Comparison of ENCODE assay signal across 9 cellular contexts in the genomic region with DNA sequence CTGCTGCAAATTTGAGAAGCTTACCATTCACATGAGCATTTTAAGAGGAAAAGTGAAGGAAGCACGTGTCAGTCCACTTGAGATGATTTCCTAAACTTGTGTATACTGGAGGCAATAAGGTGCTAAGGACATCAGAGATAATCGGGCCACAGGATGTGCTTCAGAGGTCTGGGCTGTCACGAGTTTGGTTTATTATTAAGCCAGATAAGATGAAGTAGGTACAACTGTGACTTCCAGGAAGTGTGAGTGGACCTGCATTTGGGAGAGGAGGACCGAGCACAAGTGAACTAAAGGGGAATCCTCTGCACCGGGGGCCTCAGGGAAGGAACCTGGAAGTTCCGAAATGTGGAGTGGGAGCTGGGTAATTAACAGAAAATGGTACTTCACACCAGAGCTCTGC. TPM values are rescaled to one million over a fixed set of nuclear protein-coding genes. Genes with fewer than 3 reads are reported as not detected.
A peak's percentile ranks its signal among the peaks of the same experiment; 100 is the strongest.
DNase-seq lines count a peak whose midpoint lies in the region; ATAC-seq, FAIRE-seq and TF ChIP-seq lines count a peak whose summit lies in the region.
"Had no signal": no experiment of that assay in that cellular context is flagged by ENCODE, and none has a peak within 500 bp of the region (broad histone marks: within the 10 kb centered on the region; RNA-seq: fewer than 3 reads in every experiment).

No MANE protein-coding gene starts in this region.

- peak; percentile 23 to 43 for TF ChIP-seq RAD21 in liver (IDR thresholded peaks at IDR 0.05)

- peak overlapping the region; percentile 80 for H3K4me3 ChIP-seq in AG09309 (ENCODE audit: control insufficient read depth, low read depth, low read length)
- H3K4me3 ChIP-seq in liver (ENCODE audit: low read depth in 1 of 3, low read length in 3 of 3): peak overlapping the region; percentile 76 to 89 (median 85)

- H3K27me3 ChIP-seq in liver (ENCODE audit: control insufficient read depth in 4 of 4, insufficient read depth in 4 of 4, low read length in 3 of 4): no peaks in the 10 kb centered on the region

- no peak for TF ChIP-seq CTCF in AG09309 (IDR thresholded peaks at IDR 0.05; ENCODE audit: control insufficient read depth, insufficient read depth, low read depth, low read length, missing control alignments)
- TF ChIP-seq CTCF in liver (IDR thresholded peaks at IDR 0.05; ENCODE audit: low read depth, low read length, missing input control): no peak

- H3K27ac ChIP-seq in liver (ENCODE audit: low read depth in 1 of 2, low read length in 2 of 2): peak overlapping the region; percentile 53 to 86

- peaks cover 2 to 37% (median 23%) of the 10 kb centered on the region in 4 donors for H3K4me1 ChIP-seq in liver (ENCODE audit: control insufficient read depth in 4 of 4, insufficient read depth in 4 of 4, low read length in 3 of 4)

- ATAC-seq in GM21447 (IDR thresholded peaks at IDR 0.05; ENCODE audit: unreplicated experiment): peak; percentile 56

- no peak for DNase-seq in AG09309 (ENCODE audit: low read depth)
- peak; percentile 7 for DNase-seq in RCC 7860 (ENCODE audit: low spot score)
- DNase-seq in NCI-H510A (lab: John Stamatoyannopoulos, UW): no peak
- no peak for DNase-seq in SW 1271 (lab: John Stamatoyannopoulos, UW)
- DNase-seq in NCI-H1048 (lab: John Stamatoyannopoulos, UW): no peak
- DNase-seq in germinal center (ENCODE audit: low spot score): no peak
- DNase-seq: activated CD4-positive, alpha-beta T cell treated with anti-CD3 and anti-CD28 coated beads for 48 hours had no signal

- FAIRE-seq in RCC 7860 (lab: Jason Lieb, UNC): no peak

- H3K36me3 ChIP-seq in liver (ENCODE audit: control insufficient read depth in 4 of 4, insufficient read depth in 3 of 4, low read depth in 1 of 4, low read length in 3 of 4): peaks cover 0 to 2% (median under 1%) of the 10 kb centered on the region in 4 donors

- peak overlapping the region; percentile 33 to 54 for H3K9ac ChIP-seq in liver (ENCODE audit: low read depth in 1 of 2, low read length in 2 of 2)

- no peaks in the 10 kb centered on the region for H3K9me3 ChIP-seq in liver (ENCODE audit: control insufficient read depth in 4 of 4, low read length in 3 of 4)

- 12% methylated on average over 6 of the region's 6 CpGs for WGBS in liver

TF ChIP-seq in liver, 16 proteins besides CTCF, POLR2A, EP300 and RAD21:
- peak in 1 of 2 donors; percentile 76 for TF ChIP-seq EGR1 (IDR thresholded peaks at IDR 0.05; ENCODE audit: low read depth in 2 of 2)
- peak; percentile 68 for TF ChIP-seq TAF1 (conservative IDR thresholded peaks at IDR 0.05)
- peak; percentile 18 for TF ChIP-seq SP1 (IDR thresholded peaks at IDR 0.05)
- TF ChIP-seq GABPA (IDR thresholded peaks at IDR 0.05 in 1 of 2, conservative IDR thresholded peaks at IDR 0.05 in 1 of 2): peak in 1 of 2 donors; percentile 61
- TF ChIP-seq FOXA1 (IDR thresholded peaks at IDR 0.05): peak; percentile 67
- peak; percentile 46 for TF ChIP-seq ZBTB33 (IDR thresholded peaks at IDR 0.05)
- TF ChIP-seq JUND (IDR thresholded peaks at IDR 0.05): peak in 1 of 2 donors; percentile 65
- no peak for TF ChIP-seq HNF4G (IDR thresholded peaks at IDR 0.05)
- TF ChIP-seq YY1 (IDR thresholded peaks at IDR 0.05): peak; percentile 86
- peak in 1 of 2 donors; percentile 82 for TF ChIP-seq RXRA (IDR thresholded peaks at IDR 0.05)
- TF ChIP-seq, protein P1, sequence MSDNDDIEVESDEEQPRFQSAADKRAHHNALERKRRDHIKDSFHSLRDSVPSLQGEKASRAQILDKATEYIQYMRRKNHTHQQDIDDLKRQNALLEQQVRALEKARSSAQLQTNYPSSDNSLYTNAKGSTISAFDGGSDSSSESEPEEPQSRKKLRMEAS (IDR thresholded peaks at IDR 0.05): peak; percentile 88
- peak; percentile 29 to 68 for TF ChIP-seq HNF4A (conservative IDR thresholded peaks at IDR 0.05)
- TF ChIP-seq REST (IDR thresholded peaks at IDR 0.05): peak; percentile 78
- no peak for TF ChIP-seq ATF3 (IDR thresholded peaks at IDR 0.05)
- TF ChIP-seq NR2F2 (IDR thresholded peaks at IDR 0.05): no peak
- TF ChIP-seq FOXA2 (IDR thresholded peaks at IDR 0.05): peak; percentile 55

RNA-seq across cellular contexts. Expression of gene SAMD5, which starts 1.4 kb away (rescaled TPM):
- total RNA-seq in liver: 1 to 10 TPM; 2.7 to 7.6 TPM
- polyA plus RNA-seq in liver: 1 to 10 TPM; 3.1 to 3.2 TPM
